ENCODE assay signal across 9 cellular contexts in the genomic region with DNA sequence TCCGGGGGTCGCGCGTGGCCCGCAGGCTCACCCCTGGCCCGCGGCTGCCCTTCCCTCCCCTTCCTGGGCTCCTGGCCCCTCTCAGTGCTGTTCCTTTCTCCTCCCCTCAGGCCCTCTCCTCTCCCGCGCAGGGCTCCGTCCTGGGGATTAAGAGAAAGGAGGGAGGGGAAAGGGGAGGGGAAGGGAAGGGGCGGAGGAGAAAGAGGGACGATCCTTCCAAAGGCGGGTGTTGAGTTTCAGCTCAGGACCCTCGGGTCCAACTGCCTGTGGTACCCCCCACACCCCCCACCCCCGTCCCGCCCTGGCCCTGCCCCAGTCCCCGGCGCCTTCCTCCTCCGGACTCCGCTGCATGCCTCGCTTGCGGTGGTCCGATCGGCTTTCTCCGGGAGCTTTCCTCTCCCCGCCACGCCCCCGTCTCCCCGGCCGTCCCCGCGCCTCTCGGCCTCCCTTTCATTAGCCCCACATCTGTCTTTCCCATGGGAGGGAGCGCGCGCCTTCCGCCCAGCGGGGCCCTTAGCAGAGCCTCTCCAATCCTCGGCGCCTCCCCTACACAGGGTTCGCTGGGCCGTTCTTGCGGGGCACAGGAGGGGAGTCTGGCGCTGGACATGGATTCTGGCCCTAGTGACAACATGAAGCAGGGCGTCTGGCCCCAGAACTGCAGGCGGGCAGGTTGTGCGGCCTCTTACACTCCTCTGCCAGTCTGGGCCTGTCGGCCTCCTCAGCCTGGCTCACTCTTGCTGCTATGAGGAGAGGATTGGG. TPM values are rescaled to one million over a fixed set of nuclear protein-coding genes. Genes with fewer than 3 reads are reported as not detected.
A peak's percentile ranks its signal among the peaks of the same experiment; 100 is the strongest.
DNase-seq lines count a peak whose midpoint lies in the region; ATAC-seq, FAIRE-seq and TF ChIP-seq lines count a peak whose summit lies in the region.
"Had no signal": no experiment of that assay in that cellular context is flagged by ENCODE, and none has a peak within 500 bp of the region (broad histone marks: within the 10 kb centered on the region; RNA-seq: fewer than 3 reads in every experiment).

No MANE protein-coding gene starts in this region.

- H3K36me3 ChIP-seq in HUES6 (ENCODE audit: control insufficient read depth, insufficient read depth, low read length) (no peaks in the 10 kb centered on the region; the same call in 1 of the 2 replicates), bronchial epithelial cell (ENCODE audit: control insufficient read depth, insufficient read depth, low read length) (no peaks in the 10 kb centered on the region), skeletal muscle satellite cell (ENCODE audit: insufficient read depth, low read length) (no peaks in the 10 kb centered on the region)

- intact Hi-C loops in Calu3 (cut with micrococcal nuclease; ENCODE audit: unreplicated experiment), result no loop called here

- no peak overlapping the region for H3K27ac Mint-ChIP-seq in Calu3 (ENCODE audit: unreplicated experiment)
- H3K27ac Mint-ChIP-seq: activated B cell treated with CpG ODN at 0.5 μM for 24 hours had no signal

- H3K9me3 Mint-ChIP-seq in Calu3 (ENCODE audit: low read depth, unreplicated experiment), result no peaks in the 10 kb centered on the region
- H3K9me3 Mint-ChIP-seq: activated B cell treated with CpG ODN at 0.5 μM for 24 hours had no signal

- FAIRE-seq in bronchial epithelial cell (lab: Jason Lieb, UNC), result no peak

- peaks cover 21% of the 10 kb centered on the region for H3K4me1 ChIP-seq in HUES6 (ENCODE audit: control insufficient read depth, insufficient read depth, low read length)
- H3K4me1 ChIP-seq in skeletal muscle satellite cell (ENCODE audit: control insufficient read depth, insufficient read depth, low read length), result no peaks in the 10 kb centered on the region

- no peaks in the 10 kb centered on the region for H3K4me1 Mint-ChIP-seq in Calu3 (ENCODE audit: low read depth, unreplicated experiment)
- H3K4me1 Mint-ChIP-seq: activated B cell treated with CpG ODN at 0.5 μM for 24 hours had no signal

- no peak overlapping the region for H3K4me3 Mint-ChIP-seq in Calu3 (ENCODE audit: low read depth, unreplicated experiment)
- H3K4me3 Mint-ChIP-seq: activated B cell treated with CpG ODN at 0.5 μM for 24 hours had no signal

- BruUV-seq in Calu3 (replicated peaks; lab: Mats Ljungman, UMichigan), result no TSS peak

- TF ChIP-seq CTCF in bronchial epithelial cell (IDR thresholded peaks at IDR 0.05; ENCODE audit: insufficient read depth, low read length, severe bottlenecking) (no peak), Calu3 (IDR thresholded peaks at IDR 0.05; ENCODE audit: unreplicated experiment) (no peak)

- CTCF ChIA-PET in Calu3 (lab: Charles Lee), result no interaction called here

- H3K9ac ChIP-seq in HUES6 (ENCODE audit: low read length), result peak overlapping the region; percentile 72
- H3K9ac ChIP-seq in skeletal muscle satellite cell (ENCODE audit: low read depth, low read length), result peak overlapping the region; percentile 56

- peak overlapping the region; percentile 76 for H3K4me2 ChIP-seq in skeletal muscle satellite cell (ENCODE audit: low read length)

- peaks cover 37% of the 10 kb centered on the region for H3K27me3 ChIP-seq in HUES6 (ENCODE audit: control insufficient read depth, insufficient read depth, low read length)
- H3K27me3 ChIP-seq in bronchial epithelial cell (ENCODE audit: control insufficient read depth, insufficient read depth, low read length), result no peaks in the 10 kb centered on the region
- H3K27me3 ChIP-seq in skeletal muscle satellite cell (ENCODE audit: control insufficient read depth, insufficient read depth, low read length), result peaks cover 77% of the 10 kb centered on the region

- H3K27me3 Mint-ChIP-seq in Calu3 (ENCODE audit: unreplicated experiment), result peaks cover 92% of the 10 kb centered on the region

- H3K4me3 ChIP-seq in HUES6 (ENCODE audit: low read depth, low read length) (peak overlapping the region; percentile 66), bronchial epithelial cell (ENCODE audit: low read depth, low read length) (peak overlapping the region; percentile 52), skeletal muscle satellite cell (ENCODE audit: low read length) (peak overlapping the region; percentile 61)

- peak; percentile 71 for DNase-seq in bronchial epithelial cell (ENCODE audit: low read depth)
- DNase-seq in iPS-NIHi11 (ENCODE audit: low spot score), result peak; percentile 94
- no peak for DNase-seq in Calu3
- DNase-seq in MV-4-11 (lab: John Stamatoyannopoulos, UW), result no peak
- DNase-seq: activated B cell treated with CpG ODN at 0.5 μM for 24 hours had no signal

- no peaks in the 10 kb centered on the region for H3K9me3 ChIP-seq in HUES6 (ENCODE audit: control insufficient read depth, insufficient read depth, low read depth, low read length)
- no peaks in the 10 kb centered on the region for H3K9me3 ChIP-seq in skeletal muscle satellite cell (replicated peaks; ENCODE audit: low read length)

- H3K27ac ChIP-seq in HUES6 (ENCODE audit: low read depth, low read length), result peak overlapping the region; percentile 86; the same call in 1 of the 2 replicates

- no peak for ATAC-seq in GM18498 (IDR thresholded peaks at IDR 0.05; ENCODE audit: unreplicated experiment)
- no peak for ATAC-seq in GM19463 (IDR thresholded peaks at IDR 0.05; ENCODE audit: unreplicated experiment)

- no peaks in the 10 kb centered on the region for H3K36me3 Mint-ChIP-seq in Calu3 (ENCODE audit: insufficient read depth, unreplicated experiment)

RNA-seq across cellular contexts. Expression of a gene that starts 1.4 kb away (rescaled TPM):
- 2.4 and 5.4 TPM in 2 replicates for total RNA-seq in bronchial epithelial cell
- under 0.01 TPM in 2 replicates for total RNA-seq in skeletal muscle satellite cell (2012; rRNA removed)
- not detected in 2 replicates for total RNA-seq in Calu3 (2022)
- total RNA-seq: activated B cell treated with CpG ODN at 0.5 μM for 24 hours had no signal

RNA-seq across cellular contexts. Expression of a gene that starts 6.3 kb away (rescaled TPM):
- total RNA-seq in bronchial epithelial cell, result not detected in 2 replicates
- not detected in 2 replicates for total RNA-seq in skeletal muscle satellite cell (2012; rRNA removed)
- total RNA-seq in Calu3 (2022), result not detected in 2 replicates
- total RNA-seq: activated B cell treated with CpG ODN at 0.5 μM for 24 hours had no signal

RNA-seq across cellular contexts. Expression of a gene that starts 10.5 kb away (rescaled TPM):
- total RNA-seq in bronchial epithelial cell (not detected in 2 replicates), Calu3 (2022) (not detected in 2 replicates)
- total RNA-seq in skeletal muscle satellite cell (2012; rRNA removed), result not detected in 2 replicates
- total RNA-seq: activated B cell treated with CpG ODN at 0.5 μM for 24 hours had no signal

RNA-seq across cellular contexts. Expression of a gene that starts 13.7 kb away (rescaled TPM):
- total RNA-seq in bronchial epithelial cell, result 0.79 and 0.90 TPM in 2 replicates
- total RNA-seq in skeletal muscle satellite cell (2012; rRNA removed), result 7.6 and 10.5 TPM in 2 replicates
- 0.39 and 0.61 TPM in 2 replicates for total RNA-seq in Calu3 (2022)

RNA-seq across cellular contexts. Expression of a gene that starts 41.7 kb away (rescaled TPM):
- not detected in 2 replicates for total RNA-seq in bronchial epithelial cell
- under 0.01 TPM in 1 of 2 replicates, not detected in the other for total RNA-seq in skeletal muscle satellite cell (2012; rRNA removed)
- total RNA-seq in Calu3 (2022), result not detected in 2 replicates
- total RNA-seq: activated B cell treated with CpG ODN at 0.5 μM for 24 hours had no signal

Comparison
In these comparisons a context has a peak if more than half of its experiments do, and no peak if none do; other contexts are left out.
1. DNase-seq: peak in bronchial epithelial cell (single experiment) and iPS-NIHi11 (single experiment); none in Calu3 (single experiment) and MV-4-11 (single experiment).
2. Peak in every context shown above with its lines, with median percentiles within 50 percentile points of each other: H3K4me3 ChIP-seq.